ENCODE assay signal across 8 cellular contexts in genomic region chr12:50401383-50402155, GRCh38. TPM values are rescaled to one million over a fixed set of nuclear protein-coding genes. Genes with fewer than 3 reads are reported as not detected.
DNase-seq lines count a peak whose midpoint lies in the region; ATAC-seq, FAIRE-seq and TF ChIP-seq lines count a peak whose summit lies in the region.

No MANE protein-coding gene starts in this region.

- TF ChIP-seq POLR2A in GM12891 (IDR thresholded peaks at IDR 0.05; ENCODE audit: low read depth, low read length), result no peak

- peak; percentile 21 for DNase-seq in AG08396 (ENCODE audit: low spot score)
- DNase-seq in NCI-H748 treated with DMSO at 0.1 percent for 48 hours (lab: John Stamatoyannopoulos, UW), result peak; percentile 7
- no peak for DNase-seq in chondrocyte (ENCODE audit: low spot score)
- DNase-seq in left colon, result peak in 1 of 2 donors; percentile 21
- no peak for DNase-seq in stimulated activated naive CD8-positive, alpha-beta T cell treated with anti-CD3 and anti-CD28 coated beads, Interleukin-15, amount 100 ng/mL, for 72 hours
- DNase-seq in effector CD8-positive, alpha-beta T cell (lab: John Stamatoyannopoulos, UW), result no peak
- DNase-seq in GM12891 (ENCODE audit: insufficient read length, low spot score), result no peak

- ATAC-seq in GM18907 (IDR thresholded peaks at IDR 0.05; ENCODE audit: unreplicated experiment), result peak; percentile 5
- ATAC-seq in left colon, result peak; percentile 27
- ATAC-seq in stimulated activated naive CD8-positive, alpha-beta T cell treated with anti-CD3 and anti-CD28 coated beads, Interleukin-15, amount 100 ng/mL, for 72 hours, result no peak

- H3K27ac Mint-ChIP-seq in chondrocyte (ENCODE audit: unreplicated experiment), result peak overlapping the region; percentile 96
- peak overlapping the region; percentile 97 for H3K27ac Mint-ChIP-seq in stimulated activated naive CD8-positive, alpha-beta T cell treated with anti-CD3 and anti-CD28 coated beads, Interleukin-15, amount 100 ng/mL, for 72 hours

- no peak for FAIRE-seq in GM12891 (lab: Jason Lieb, UNC)

- no peak for TF ChIP-seq CTCF in chondrocyte (IDR thresholded peaks at IDR 0.05)

- H3K9me3 Mint-ChIP-seq in chondrocyte (ENCODE audit: low read depth), result no peaks in the 10 kb centered on the region
- peaks cover 5 to 7% of the 10 kb centered on the region in 2 donors for H3K9me3 Mint-ChIP-seq in stimulated activated naive CD8-positive, alpha-beta T cell treated with anti-CD3 and anti-CD28 coated beads, Interleukin-15, amount 100 ng/mL, for 72 hours

- intact Hi-C loops in left colon (cut with DNase I, micrococcal nuclease), result no loop called here

- H3K36me3 Mint-ChIP-seq in chondrocyte (ENCODE audit: low read depth), result no peaks in the 10 kb centered on the region

- peaks cover 42% of the 10 kb centered on the region for H3K4me1 Mint-ChIP-seq in chondrocyte (ENCODE audit: low read depth)
- H3K4me1 Mint-ChIP-seq in stimulated activated naive CD8-positive, alpha-beta T cell treated with anti-CD3 and anti-CD28 coated beads, Interleukin-15, amount 100 ng/mL, for 72 hours, result peaks cover 26% of the 10 kb centered on the region

- no peaks in the 10 kb centered on the region for H3K27me3 Mint-ChIP-seq in chondrocyte (ENCODE audit: low read depth)
- H3K27me3 Mint-ChIP-seq in stimulated activated naive CD8-positive, alpha-beta T cell treated with anti-CD3 and anti-CD28 coated beads, Interleukin-15, amount 100 ng/mL, for 72 hours, result no peaks in the 10 kb centered on the region

- peak overlapping the region; percentile 93 for H3K4me3 Mint-ChIP-seq in chondrocyte (ENCODE audit: unreplicated experiment)
- peak overlapping the region; percentile 93 to 94 for H3K4me3 Mint-ChIP-seq in stimulated activated naive CD8-positive, alpha-beta T cell treated with anti-CD3 and anti-CD28 coated beads, Interleukin-15, amount 100 ng/mL, for 72 hours

TF ChIP-seq in GM12891, 5 proteins besides CTCF, POLR2A, EP300 and RAD21:
- TF ChIP-seq PAX5 (IDR thresholded peaks at IDR 0.05; ENCODE audit: insufficient read depth, low read length, severe bottlenecking) (no peak), TAF1 (IDR thresholded peaks at IDR 0.05; ENCODE audit: low read depth, low read length) (no peak), POU2F2 (IDR thresholded peaks at IDR 0.05; ENCODE audit: low read depth, low read length) (no peak), SPI1 (IDR thresholded peaks at IDR 0.05; ENCODE audit: low read depth, low read length) (no peak), POLR2AphosphoS5 (IDR thresholded peaks at IDR 0.05; ENCODE audit: low read depth, low read length) (no peak)

RNA-seq across cellular contexts. Expression of gene LARP4, which starts 0.9 kb away (rescaled TPM):
- 38.9 to 40.4 TPM (median 39.2 TPM) in 3 replicates for total RNA-seq in chondrocyte
- 10 to 100 TPM; 50.3 to 58.1 TPM for total RNA-seq in left colon
- polyA plus RNA-seq in GM12891 (2012; ENCODE audit: low read depth, missing spikeins), result 10.4 TPM

RNA-seq across cellular contexts. Expression of gene FAM186A, which starts 5.2 kb away (rescaled TPM):
- total RNA-seq in chondrocyte (not detected in 3 replicates), left colon (not detected)
- 0.06 TPM for polyA plus RNA-seq in GM12891 (2012; ENCODE audit: low read depth, missing spikeins)

Comparison
In these comparisons a context has a peak if more than half of its experiments do, and no peak if none do; other contexts are left out.
1. DNase-seq: peak in AG08396 (single experiment) and NCI-H748 treated with DMSO at 0.1 percent for 48 hours (single experiment); none in chondrocyte (single experiment), stimulated activated naive CD8-positive, alpha-beta T cell treated with anti-CD3 and anti-CD28 coated beads, Interleukin-15, amount 100 ng/mL, for 72 hours (0 of 2), effector CD8-positive, alpha-beta T cell (single experiment) and GM12891 (single experiment).